Comparison of ENCODE assay signal across 27 cellular contexts in the genomic region with DNA sequence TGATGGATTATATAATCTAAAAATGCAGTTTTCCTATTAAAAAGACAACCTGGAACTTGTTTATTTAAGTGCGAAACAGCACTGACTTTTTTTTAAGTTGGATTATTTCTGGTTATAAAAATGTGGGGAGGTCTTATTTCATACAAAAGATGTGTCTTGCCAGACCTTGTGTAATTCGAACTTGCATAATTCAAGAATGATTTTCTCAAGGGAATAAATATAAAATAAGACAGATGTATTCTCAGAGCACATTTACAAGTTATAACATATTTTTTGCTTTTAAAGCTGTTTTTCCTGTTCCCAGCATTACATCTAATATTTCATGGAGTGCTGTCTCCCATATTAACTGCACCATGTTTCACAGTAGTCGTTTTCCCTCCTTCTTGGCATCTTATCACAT.
DNase-seq lines count a peak whose midpoint lies in the region; ATAC-seq and FAIRE-seq lines count a peak whose summit lies in the region.
"Had no signal": no experiment of that assay in that cellular context is flagged by ENCODE, and none has a peak within 500 bp of the region (broad histone marks: within the 10 kb centered on the region; RNA-seq: fewer than 3 reads in every experiment).

No MANE protein-coding gene starts in this region.

- intact Hi-C loops in Right ventricle myocardium superior (cut with DNase I) (loop anchor here (10.0 kb wide), 1 partner anchor 59 kb away; no protein-coding TSS in a partner anchor), Right ventricle myocardium inferior (cut with DNase I) (no loop called here)

- no peaks in the 10 kb centered on the region for H3K27me3 ChIP-seq in effector memory CD4-positive, alpha-beta T cell (replicated peaks; ENCODE audit: control insufficient read depth, insufficient read depth, low read length, poor library complexity, severe bottlenecking)
- H3K27me3 ChIP-seq: BLaER1 treated with 17β-estradiol and CSF1 and Interleukin-3, amounts not matched to agents 10 nM and 100 nM; cardiac muscle cell; right lobe of liver; SJSA1 had no signal

- no peak overlapping the region for H3K27ac ChIP-seq in effector memory CD4-positive, alpha-beta T cell (ENCODE audit: insufficient read depth, low read length, poor library complexity, severe bottlenecking)
- H3K27ac ChIP-seq: A549; BLaER1 treated with 17β-estradiol and CSF1 and Interleukin-3, amounts not matched to agents 10 nM and 100 nM; cardiac muscle cell; KMS-11; right lobe of liver; SJSA1 had no signal

- H3K9me3 ChIP-seq in effector memory CD4-positive, alpha-beta T cell (ENCODE audit: control insufficient read depth, low read length), result no peaks in the 10 kb centered on the region
- H3K9me3 ChIP-seq: A549, Caco-2, right lobe of liver, SJSA1 had no signal

- DNase-seq in Right ventricle myocardium superior (no peak), Right ventricle myocardium inferior (ENCODE audit: missing footprints) (no peak), left kidney (ENCODE audit: low read depth, low spot score) (peak; percentile 22)
- no peak for DNase-seq in effector memory CD4-positive, alpha-beta T cell
- no peak for DNase-seq in activated naive CD4-positive, alpha-beta T cell treated with anti-CD3 and anti-CD28 coated beads, Interleukin-2, amount 50 U/mL, for 16 hours
- DNase-seq: activated CD4-positive, alpha-beta T cell treated with anti-CD3 and anti-CD28 coated beads for 4 hours; activated CD8-positive, alpha-beta memory T cell treated with anti-CD3 and anti-CD28 coated beads for 24 hours; activated T-cell treated with anti-CD3 and anti-CD28 coated beads, Interleukin-2, amount 50 U/mL, for 1 hour; Caco-2; dermis blood vessel endothelial cell; DMS79 treated with DMSO at 0.1 percent for 48 hours; hypothalamus; left ventricle myocardium superior; MV-4-11; NCI-H526; right lobe of liver; T-helper 17 cell had no signal

- H3K4me1 ChIP-seq in effector memory CD4-positive, alpha-beta T cell (ENCODE audit: control insufficient read depth, insufficient read depth, low read length, poor library complexity, severe bottlenecking), result no peaks in the 10 kb centered on the region
- H3K4me1 ChIP-seq: A549, Caco-2, right lobe of liver had no signal

- H3K4me3 ChIP-seq in effector memory CD4-positive, alpha-beta T cell (ENCODE audit: insufficient read depth, low read depth, low read length, poor library complexity, severe bottlenecking), result no peak overlapping the region
- H3K4me3 ChIP-seq: A549; BLaER1 treated with 17β-estradiol and CSF1 and Interleukin-3, amounts not matched to agents 10 nM and 100 nM; cardiac muscle cell; GM12878; right lobe of liver; SJSA1 had no signal

- no peaks in the 10 kb centered on the region for H3K36me3 ChIP-seq in effector memory CD4-positive, alpha-beta T cell (ENCODE audit: control insufficient read depth, insufficient read depth, low read length)
- H3K36me3 ChIP-seq: BLaER1 treated with 17β-estradiol and CSF1 and Interleukin-3, amounts not matched to agents 10 nM and 100 nM; cardiac muscle cell; right lobe of liver; SJSA1 had no signal

- ATAC-seq in Right ventricle myocardium superior (ENCODE audit: poor library complexity) (peak; percentile 53), Right ventricle myocardium inferior (no peak), HG02973 (IDR thresholded peaks at IDR 0.05; ENCODE audit: unreplicated experiment) (no peak), HG03280 (IDR thresholded peaks at IDR 0.05; ENCODE audit: unreplicated experiment) (no peak)
- ATAC-seq: A549, GM12878, left ventricle myocardium superior, right lobe of liver, T-helper 17 cell had no signal

- FAIRE-seq in endometrium (lab: Jason Lieb, UNC), result peak; percentile 94
- FAIRE-seq: A549, GM12878, RCC 7860 had no signal
